Comparison of ENCODE assay signal across 8 cellular contexts in genomic region chr6:146914563-146915483, GRCh38.
DNase-seq lines count a peak whose midpoint lies in the region; ATAC-seq lines count a peak whose summit lies in the region.

No MANE protein-coding gene starts in this region.

- no peak for DNase-seq in activated T-cell treated with anti-CD3 and anti-CD28 coated beads, Interleukin-2, amount 50 U/mL, for 72 hours
- DNase-seq in activated T-cell treated with anti-CD3 and anti-CD28 coated beads, Interleukin-2, amount 50 U/mL, for 4 hours, result no peak
- peak; percentile 98 for DNase-seq in amniotic epithelial cell (ENCODE audit: low read depth)
- peak; percentile 97 for DNase-seq in iris pigment epithelial cell (ENCODE audit: low read depth)
- DNase-seq in superior temporal gyrus (ENCODE audit: extremely low spot score), result peak; percentile 45
- no peak for DNase-seq in NCI-H524 treated with DMSO at 0.1 percent for 48 hours (lab: John Stamatoyannopoulos, UW)
- DNase-seq in NCI-H2107 (lab: John Stamatoyannopoulos, UW), result no peak

- peak overlapping the region; percentile 26 to 47 for H3K4me3 Mint-ChIP-seq in activated T-cell treated with anti-CD3 and anti-CD28 coated beads, Interleukin-2, amount 50 U/mL, for 72 hours
- H3K4me3 Mint-ChIP-seq in activated T-cell treated with anti-CD3 and anti-CD28 coated beads, Interleukin-2, amount 50 U/mL, for 4 hours, result no peak overlapping the region

- H3K36me3 Mint-ChIP-seq in activated T-cell treated with anti-CD3 and anti-CD28 coated beads, Interleukin-2, amount 50 U/mL, for 72 hours (ENCODE audit: insufficient read depth in 2 of 2), result peaks cover 0 to 2% of the 10 kb centered on the region in 2 donors
- no peaks in the 10 kb centered on the region for H3K36me3 Mint-ChIP-seq in activated T-cell treated with anti-CD3 and anti-CD28 coated beads, Interleukin-2, amount 50 U/mL, for 4 hours (ENCODE audit: insufficient read depth)

- H3K27me3 Mint-ChIP-seq in activated T-cell treated with anti-CD3 and anti-CD28 coated beads, Interleukin-2, amount 50 U/mL, for 72 hours (ENCODE audit: low read depth), result peaks cover 7% of the 10 kb centered on the region
- H3K27me3 Mint-ChIP-seq in activated T-cell treated with anti-CD3 and anti-CD28 coated beads, Interleukin-2, amount 50 U/mL, for 4 hours (ENCODE audit: low read depth), result no peaks in the 10 kb centered on the region

- H3K9me3 Mint-ChIP-seq in activated T-cell treated with anti-CD3 and anti-CD28 coated beads, Interleukin-2, amount 50 U/mL, for 72 hours, result peaks cover 1 to 2% of the 10 kb centered on the region in 2 donors
- no peaks in the 10 kb centered on the region for H3K9me3 Mint-ChIP-seq in activated T-cell treated with anti-CD3 and anti-CD28 coated beads, Interleukin-2, amount 50 U/mL, for 4 hours

- H3K27ac Mint-ChIP-seq in activated T-cell treated with anti-CD3 and anti-CD28 coated beads, Interleukin-2, amount 50 U/mL, for 72 hours, result peak overlapping the region; percentile 33

- ATAC-seq in activated T-cell treated with anti-CD3 and anti-CD28 coated beads, Interleukin-2, amount 50 U/mL, for 72 hours (replicated peaks in 1 of 2), result no peak
- ATAC-seq in activated T-cell treated with anti-CD3 and anti-CD28 coated beads, Interleukin-2, amount 50 U/mL, for 4 hours, result no peak
- ATAC-seq in HG02610 (IDR thresholded peaks at IDR 0.05; ENCODE audit: unreplicated experiment), result no peak

- H3K4me1 Mint-ChIP-seq in activated T-cell treated with anti-CD3 and anti-CD28 coated beads, Interleukin-2, amount 50 U/mL, for 72 hours (ENCODE audit: low read depth), result peaks cover 42% of the 10 kb centered on the region
- H3K4me1 Mint-ChIP-seq in activated T-cell treated with anti-CD3 and anti-CD28 coated beads, Interleukin-2, amount 50 U/mL, for 4 hours (ENCODE audit: low read depth), result no peaks in the 10 kb centered on the region

Comparison
In these comparisons a context has a peak if more than half of its experiments do, and no peak if none do; other contexts are left out.
1. DNase-seq: peak in amniotic epithelial cell (single experiment), iris pigment epithelial cell (single experiment) and superior temporal gyrus (single experiment); none in activated T-cell treated with anti-CD3 and anti-CD28 coated beads, Interleukin-2, amount 50 U/mL, for 72 hours (0 of 2), activated T-cell treated with anti-CD3 and anti-CD28 coated beads, Interleukin-2, amount 50 U/mL, for 4 hours (single experiment), NCI-H524 treated with DMSO at 0.1 percent for 48 hours (single experiment) and NCI-H2107 (single experiment).